Comparison of ENCODE assay signal across 8 cellular contexts in the genomic region with DNA sequence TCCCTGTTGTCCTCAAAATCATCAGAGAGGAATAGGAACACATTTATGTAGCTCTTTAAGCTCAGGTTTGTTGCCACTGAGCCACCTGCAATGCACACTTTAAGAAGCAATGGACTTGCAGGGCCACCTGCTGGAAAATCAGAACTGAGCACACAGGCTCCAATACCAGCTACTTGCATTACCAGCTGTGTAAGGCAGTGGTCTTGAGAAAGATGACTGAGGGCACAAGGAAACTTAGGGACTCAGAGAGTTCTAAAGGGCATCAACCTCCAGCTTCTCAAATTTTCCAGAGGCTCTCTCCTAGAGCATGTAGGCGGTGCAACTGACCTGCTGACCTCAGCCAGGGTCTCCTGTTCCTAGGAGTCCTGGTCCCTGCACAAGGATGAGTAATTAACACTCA. TPM values are rescaled to one million over a fixed set of nuclear protein-coding genes. Genes with fewer than 3 reads are reported as not detected.
DNase-seq lines count a peak whose midpoint lies in the region; ATAC-seq and TF ChIP-seq lines count a peak whose summit lies in the region.

No MANE protein-coding gene starts in this region.

- no peak overlapping the region for H3K9ac ChIP-seq in neural cell (ENCODE audit: low read length)

- H3K4me1 ChIP-seq in effector memory CD4-positive, alpha-beta T cell (ENCODE audit: control insufficient read depth, insufficient read depth, low read length, poor library complexity, severe bottlenecking), result peaks cover 19% of the 10 kb centered on the region

- H3F3A ChIP-seq in neural cell (ENCODE audit: insufficient read depth, low read length, poor library complexity, severe bottlenecking), result no peaks in the 10 kb centered on the region

- no peaks in the 10 kb centered on the region for H4K20me1 ChIP-seq in neural cell (ENCODE audit: insufficient read depth)

- peak; percentile 93 for TF ChIP-seq RAD21 in neural cell (conservative IDR thresholded peaks at IDR 0.05)

- H3K27ac ChIP-seq in effector memory CD4-positive, alpha-beta T cell (ENCODE audit: insufficient read depth, low read length, poor library complexity, severe bottlenecking), result no peak overlapping the region
- H3K27ac ChIP-seq in neural cell (ENCODE audit: low read length), result no peak overlapping the region

- peaks cover 21% of the 10 kb centered on the region for H3K79me2 ChIP-seq in neural cell (replicated peaks; ENCODE audit: insufficient read depth, low read length)

- no peak overlapping the region for H2AFZ ChIP-seq in neural cell (ENCODE audit: low read depth, low read length)

- no peaks in the 10 kb centered on the region for H3K9me2 ChIP-seq in neural cell (ENCODE audit: insufficient read depth, low read length)

- TF ChIP-seq CTCF in neural cell (IDR thresholded peaks at IDR 0.05; ENCODE audit: poor library complexity, severe bottlenecking), result peak; percentile 91

- H3K36me3 ChIP-seq in effector memory CD4-positive, alpha-beta T cell (ENCODE audit: control insufficient read depth, insufficient read depth, low read length), result no peaks in the 10 kb centered on the region
- no peaks in the 10 kb centered on the region for H3K36me3 ChIP-seq in neural cell (ENCODE audit: insufficient read depth, low read length)

- H3K27me3 ChIP-seq in effector memory CD4-positive, alpha-beta T cell (replicated peaks; ENCODE audit: control insufficient read depth, insufficient read depth, low read length, poor library complexity, severe bottlenecking), result no peaks in the 10 kb centered on the region
- no peaks in the 10 kb centered on the region for H3K27me3 ChIP-seq in neural cell (ENCODE audit: insufficient read depth, low read depth, low read length)

- no peaks in the 10 kb centered on the region for H3K9me3 ChIP-seq in effector memory CD4-positive, alpha-beta T cell (ENCODE audit: control insufficient read depth, low read length)
- no peaks in the 10 kb centered on the region for H3K9me3 ChIP-seq in neural cell (ENCODE audit: low read length)

- no peak for TF ChIP-seq EP300 in neural cell (conservative IDR thresholded peaks at IDR 0.05; ENCODE audit: poor library complexity, severe bottlenecking)

- ATAC-seq in GM19467 (IDR thresholded peaks at IDR 0.05; ENCODE audit: unreplicated experiment), result no peak

- no peak overlapping the region for H3K4me3 ChIP-seq in effector memory CD4-positive, alpha-beta T cell (ENCODE audit: insufficient read depth, low read depth, low read length, poor library complexity, severe bottlenecking)
- no peak overlapping the region for H3K4me3 ChIP-seq in neural cell (ENCODE audit: low read length)

- no peak overlapping the region for H3K4me2 ChIP-seq in neural cell (ENCODE audit: low read length)

- DNase-seq in DMS53 (lab: John Stamatoyannopoulos, UW) (peak; percentile 96), HCEC 1CT (peak; percentile 58), NCI-H2081 (lab: John Stamatoyannopoulos, UW) (peak; percentile 27 to 67), NCI-H187 (lab: John Stamatoyannopoulos, UW) (no peak)
- DNase-seq in activated CD4-positive, alpha-beta T cell treated with anti-CD3 and anti-CD28 coated beads for 4 hours, result peak; percentile 56 to 63
- peak; percentile 34 to 44 (median 39) for DNase-seq in effector memory CD4-positive, alpha-beta T cell

TF ChIP-seq in neural cell, 6 proteins besides CTCF, POLR2A, EP300 and RAD21:
- peak; percentile 93 for TF ChIP-seq SMC3 (conservative IDR thresholded peaks at IDR 0.05; ENCODE audit: poor library complexity)
- no peak for TF ChIP-seq EZH2 (IDR thresholded peaks at IDR 0.05; ENCODE audit: borderline replicate concordance, insufficient read depth, low read length, poor library complexity, severe bottlenecking)
- no peak for TF ChIP-seq TAF1 (IDR thresholded peaks at IDR 0.05; ENCODE audit: low read depth)
- TF ChIP-seq MXI1 (conservative IDR thresholded peaks at IDR 0.05; ENCODE audit: poor library complexity, severe bottlenecking), result no peak
- no peak for TF ChIP-seq POLR2AphosphoS5 (IDR thresholded peaks at IDR 0.05)
- TF ChIP-seq, protein P1, sequence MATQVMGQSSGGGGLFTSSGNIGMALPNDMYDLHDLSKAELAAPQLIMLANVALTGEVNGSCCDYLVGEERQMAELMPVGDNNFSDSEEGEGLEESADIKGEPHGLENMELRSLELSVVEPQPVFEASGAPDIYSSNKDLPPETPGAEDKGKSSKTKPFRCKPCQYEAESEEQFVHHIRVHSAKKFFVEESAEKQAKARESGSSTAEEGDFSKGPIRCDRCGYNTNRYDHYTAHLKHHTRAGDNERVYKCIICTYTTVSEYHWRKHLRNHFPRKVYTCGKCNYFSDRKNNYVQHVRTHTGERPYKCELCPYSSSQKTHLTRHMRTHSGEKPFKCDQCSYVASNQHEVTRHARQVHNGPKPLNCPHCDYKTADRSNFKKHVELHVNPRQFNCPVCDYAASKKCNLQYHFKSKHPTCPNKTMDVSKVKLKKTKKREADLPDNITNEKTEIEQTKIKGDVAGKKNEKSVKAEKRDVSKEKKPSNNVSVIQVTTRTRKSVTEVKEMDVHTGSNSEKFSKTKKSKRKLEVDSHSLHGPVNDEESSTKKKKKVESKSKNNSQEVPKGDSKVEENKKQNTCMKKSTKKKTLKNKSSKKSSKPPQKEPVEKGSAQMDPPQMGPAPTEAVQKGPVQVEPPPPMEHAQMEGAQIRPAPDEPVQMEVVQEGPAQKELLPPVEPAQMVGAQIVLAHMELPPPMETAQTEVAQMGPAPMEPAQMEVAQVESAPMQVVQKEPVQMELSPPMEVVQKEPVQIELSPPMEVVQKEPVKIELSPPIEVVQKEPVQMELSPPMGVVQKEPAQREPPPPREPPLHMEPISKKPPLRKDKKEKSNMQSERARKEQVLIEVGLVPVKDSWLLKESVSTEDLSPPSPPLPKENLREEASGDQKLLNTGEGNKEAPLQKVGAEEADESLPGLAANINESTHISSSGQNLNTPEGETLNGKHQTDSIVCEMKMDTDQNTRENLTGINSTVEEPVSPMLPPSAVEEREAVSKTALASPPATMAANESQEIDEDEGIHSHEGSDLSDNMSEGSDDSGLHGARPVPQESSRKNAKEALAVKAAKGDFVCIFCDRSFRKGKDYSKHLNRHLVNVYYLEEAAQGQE (IDR thresholded peaks at IDR 0.05; ENCODE audit: borderline replicate concordance), result no peak

RNA-seq across cellular contexts. Expression of gene CNDP2, which starts 2.5 kb away (rescaled TPM):
- 29.0 and 35.7 TPM in 2 replicates for polyA plus RNA-seq in neural cell
- polyA minus RNA-seq in neural cell, result 35.5 and 49.2 TPM in 2 replicates

RNA-seq across cellular contexts. Expression of gene DIPK1C, which starts 36.6 kb away (rescaled TPM):
- not detected in 2 replicates for polyA plus RNA-seq in neural cell
- polyA minus RNA-seq in neural cell, result not detected in 2 replicates

RNA-seq across cellular contexts. Expression of gene CNDP1, which starts 40.6 kb away (rescaled TPM):
- 0.38 and 2.1 TPM in 2 replicates for polyA plus RNA-seq in neural cell
- polyA minus RNA-seq in neural cell, result 0.24 and 2.7 TPM in 2 replicates

Comparison
In these comparisons a context has a peak if more than half of its experiments do, and no peak if none do; other contexts are left out.
1. DNase-seq: peak in DMS53 (single experiment), HCEC 1CT (single experiment), NCI-H2081 (2 of 2), activated CD4-positive, alpha-beta T cell treated with anti-CD3 and anti-CD28 coated beads for 4 hours (2 of 2) and effector memory CD4-positive, alpha-beta T cell (3 of 3); none in NCI-H187 (0 of 2).